In the genomic region with DNA sequence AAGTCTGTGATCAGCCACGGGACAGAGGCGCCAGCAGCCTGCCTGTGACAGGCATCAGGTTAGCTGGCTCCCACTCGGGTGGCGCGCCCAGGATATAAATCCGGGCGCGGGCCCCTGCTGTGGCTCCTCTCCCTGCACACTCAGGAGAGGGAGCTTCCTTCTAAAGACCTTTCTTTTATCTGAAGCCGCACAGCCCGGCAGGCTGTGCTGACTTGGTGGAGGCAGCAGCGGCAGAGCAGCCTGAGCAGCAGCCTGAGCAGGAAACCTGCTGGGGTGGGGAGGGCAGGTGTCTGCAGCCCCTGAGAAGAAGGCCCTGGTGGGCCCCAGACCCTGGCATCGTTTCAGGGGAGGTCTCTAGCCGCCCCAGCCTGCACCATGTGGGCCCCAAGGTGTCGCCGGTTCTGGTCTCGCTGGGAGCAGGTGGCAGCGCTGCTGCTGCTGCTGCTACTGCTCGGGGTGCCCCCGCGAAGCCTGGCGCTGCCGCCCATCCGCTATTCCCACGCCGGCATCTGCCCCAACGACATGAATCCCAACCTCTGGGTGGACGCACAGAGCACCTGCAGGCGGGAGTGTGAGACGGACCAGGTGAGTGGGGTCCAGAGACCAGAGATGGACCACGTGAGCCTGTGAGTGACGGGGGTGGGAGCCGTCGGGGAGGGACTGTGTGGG, we compare ENCODE assay signal across 9 cellular contexts. TPM values are rescaled to one million over a fixed set of nuclear protein-coding genes. Genes with fewer than 3 reads are reported as not detected.
DNase-seq lines count a peak whose midpoint lies in the region; ATAC-seq and TF ChIP-seq lines count a peak whose summit lies in the region.
"Had no signal": no experiment of that assay in that cellular context is flagged by ENCODE, and none has a peak within 500 bp of the region (broad histone marks: within the 10 kb centered on the region; RNA-seq: fewer than 3 reads in every experiment).

A gene with protein sequence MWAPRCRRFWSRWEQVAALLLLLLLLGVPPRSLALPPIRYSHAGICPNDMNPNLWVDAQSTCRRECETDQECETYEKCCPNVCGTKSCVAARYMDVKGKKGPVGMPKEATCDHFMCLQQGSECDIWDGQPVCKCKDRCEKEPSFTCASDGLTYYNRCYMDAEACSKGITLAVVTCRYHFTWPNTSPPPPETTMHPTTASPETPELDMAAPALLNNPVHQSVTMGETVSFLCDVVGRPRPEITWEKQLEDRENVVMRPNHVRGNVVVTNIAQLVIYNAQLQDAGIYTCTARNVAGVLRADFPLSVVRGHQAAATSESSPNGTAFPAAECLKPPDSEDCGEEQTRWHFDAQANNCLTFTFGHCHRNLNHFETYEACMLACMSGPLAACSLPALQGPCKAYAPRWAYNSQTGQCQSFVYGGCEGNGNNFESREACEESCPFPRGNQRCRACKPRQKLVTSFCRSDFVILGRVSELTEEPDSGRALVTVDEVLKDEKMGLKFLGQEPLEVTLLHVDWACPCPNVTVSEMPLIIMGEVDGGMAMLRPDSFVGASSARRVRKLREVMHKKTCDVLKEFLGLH (plus strand): TSS at position 24 of the 669 bp plus-strand sequence. CDS start 352 bp downstream, at position 376.

- 63 to 69% methylated on average over 33 of the region's 33 CpGs for WGBS in heart right ventricle, 2 donors
- WGBS in esophagus squamous epithelium, 2 donors = 44 to 58% methylated on average over 11 to 13 of the region's 33 CpGs
- WGBS in neuronal stem cell (ENCODE audit: extremely low coverage in 2 of 2, insufficient read length in 2 of 2, insufficient replicate concordance in 1 of 2), 2 donors = no CpG with 5 or more reads among the region's 33 CpGs

- intact Hi-C loops in heart right ventricle (cut with DNase I) = no loop called here
- intact Hi-C loops in cardiac septum (cut with DNase I) = no loop called here
- intact Hi-C loops in esophagus squamous epithelium (cut with DNase I) = no loop called here

- TF ChIP-seq CTCF in heart right ventricle (IDR thresholded peaks at IDR 0.05) = no peak
- TF ChIP-seq CTCF in esophagus squamous epithelium (IDR thresholded peaks at IDR 0.05) = no peak

- peak within 1 kb of the TSS; percentile 6 for H2BK120ac ChIP-seq in neuronal stem cell (ENCODE audit: low read depth, low read length)

- peak within 1 kb of the TSS; percentile 84 for H2BK15ac ChIP-seq in neuronal stem cell (ENCODE audit: low read length)

- no peak within 1 kb of the TSS for H3K27ac ChIP-seq in heart right ventricle
- H3K27ac ChIP-seq in esophagus squamous epithelium = no peak within 1 kb of the TSS
- no peak within 1 kb of the TSS for H3K27ac ChIP-seq in neuronal stem cell (replicated peaks; ENCODE audit: low read length)
- H3K27ac ChIP-seq: BLaER1 had no signal

- H4K91ac ChIP-seq in neuronal stem cell (ENCODE audit: low read depth, low read length, poor library complexity) = no peak within 1 kb of the TSS

- peak within 1 kb of the TSS; percentile 22 for H3K23ac ChIP-seq in neuronal stem cell (ENCODE audit: low read depth, low read length, poor library complexity)

- H3K36me3 ChIP-seq in heart right ventricle (no peaks in the 10 kb centered on the region), esophagus squamous epithelium (no peaks in the 10 kb centered on the region), neuronal stem cell (replicated peaks in 1 of 2; ENCODE audit: control insufficient read depth in 2 of 2, insufficient read depth in 2 of 2, low read length in 2 of 2) (no peaks in the 10 kb centered on the region)
- H3K36me3 ChIP-seq: BLaER1 had no signal

- peak within 1 kb of the TSS; percentile 73 for H2AK5ac ChIP-seq in neuronal stem cell (ENCODE audit: low read depth, low read length)

- no peak within 1 kb of the TSS for H4K8ac ChIP-seq in neuronal stem cell (ENCODE audit: low read depth, low read length)

- peak within 1 kb of the TSS; percentile 73 for H2AFZ ChIP-seq in neuronal stem cell (ENCODE audit: low read length)

- H3K4me3 ChIP-seq in heart right ventricle (peak within 1 kb of the TSS in 9 of 10 donors; percentile 4 to 49 (median 35)), esophagus squamous epithelium (peak within 1 kb of the TSS in 3 of 4 donors; percentile 9 to 45 (median 22)), neuronal stem cell (ENCODE audit: low read length in 2 of 2) (peak within 1 kb of the TSS in 1 of 2 donors; percentile 3)
- H3K4me3 ChIP-seq: BLaER1 had no signal

- peak in 4 of 8 donors; percentile 2 to 26 (median 17) for ATAC-seq in heart right ventricle
- ATAC-seq in HG03108 (IDR thresholded peaks at IDR 0.05; ENCODE audit: unreplicated experiment) = no peak

- no peak within 1 kb of the TSS for H3K4ac ChIP-seq in neuronal stem cell (ENCODE audit: low read length)

- peaks cover 0 to 14% (median 7%) of the 10 kb centered on the region in 7 donors for H3K27me3 ChIP-seq in heart right ventricle
- H3K27me3 ChIP-seq in esophagus squamous epithelium = peaks cover 0 to 24% (median 0%) of the 10 kb centered on the region in 4 donors
- peaks cover 0 to 72% (median 4%) of the 10 kb centered on the region in 3 experiments for H3K27me3 ChIP-seq in neuronal stem cell (ENCODE audit: control insufficient read depth in 3 of 3, insufficient read depth in 3 of 3, low read depth in 1 of 3, low read length in 3 of 3)
- H3K27me3 ChIP-seq: BLaER1 had no signal

- peak within 1 kb of the TSS; percentile 87 for H3K18ac ChIP-seq in neuronal stem cell (ENCODE audit: low read length)

- no peak for DNase-seq in heart right ventricle
- no peak for DNase-seq in cardiac septum (ENCODE audit: low spot score)
- no peak for DNase-seq in esophagus squamous epithelium (lab: John Stamatoyannopoulos, UW)
- DNase-seq in neuronal stem cell (ENCODE audit: low spot score) = no peak
- DNase-seq in erythroblast (lab: John Stamatoyannopoulos, UW) = no peak
- no peak for DNase-seq in COR-L47 (lab: John Stamatoyannopoulos, UW)
- DNase-seq in NCI-H187 treated with DMSO at 0.1 percent for 48 hours (lab: John Stamatoyannopoulos, UW) = no peak

- H3K4me1 ChIP-seq in heart right ventricle (peaks cover 0 to 39% (median 6%) of the 10 kb centered on the region in 9 donors), esophagus squamous epithelium (peaks cover 0 to 29% (median 0%) of the 10 kb centered on the region in 3 donors), neuronal stem cell (ENCODE audit: control insufficient read depth in 2 of 2, insufficient read depth in 1 of 2, low read depth in 1 of 2, low read length in 2 of 2) (peaks cover 31 to 33% of the 10 kb centered on the region in 2 donors)

- H3K4me2 ChIP-seq in neuronal stem cell (ENCODE audit: insufficient read depth, low read length, poor library complexity, severe bottlenecking) = no peak within 1 kb of the TSS
- H3K4me2 ChIP-seq: BLaER1 had no signal

- H2BK5ac ChIP-seq in neuronal stem cell (ENCODE audit: low read length) = no peak within 1 kb of the TSS

- H3K9ac ChIP-seq in neuronal stem cell (ENCODE audit: low read depth, low read length, poor library complexity) = peak within 1 kb of the TSS; percentile 53
- H3K9ac ChIP-seq: BLaER1 had no signal

- H2BK12ac ChIP-seq in neuronal stem cell (ENCODE audit: low read length) = no peak within 1 kb of the TSS

- H3K9me3 ChIP-seq in heart right ventricle = no peaks in the 10 kb centered on the region
- no peaks in the 10 kb centered on the region for H3K9me3 ChIP-seq in esophagus squamous epithelium
- no peaks in the 10 kb centered on the region for H3K9me3 ChIP-seq in neuronal stem cell (replicated peaks in 1 of 2; ENCODE audit: control insufficient read depth in 2 of 2, insufficient read depth in 1 of 2, low read depth in 1 of 2, low read length in 2 of 2)
- H3K9me3 ChIP-seq: BLaER1 had no signal

- H3K79me1 ChIP-seq in neuronal stem cell (ENCODE audit: low read depth, low read length) = no peaks in the 10 kb centered on the region

- no peak for TF ChIP-seq POLR2A in esophagus squamous epithelium (IDR thresholded peaks at IDR 0.05)
- TF ChIP-seq POLR2A in erythroblast (IDR thresholded peaks at IDR 0.05; ENCODE audit: low read length) = no peak

- no peak within 1 kb of the TSS for H3K14ac ChIP-seq in neuronal stem cell (ENCODE audit: low read length)

RNA-seq across cellular contexts. Expression of the gene that starts here (rescaled TPM):
- total RNA-seq in heart right ventricle = 1 to 10 TPM in 2 of 10 donors, under 1 TPM in 8; 0.22 to 1.7 (median 0.54) TPM
- under 1 TPM; 0.10 to 0.51 TPM for polyA plus RNA-seq in heart right ventricle
- 0.19 TPM for total RNA-seq in cardiac septum
- under 1 TPM in 1 of 4 donors, not detected in 3; 0.08 TPM for total RNA-seq in esophagus squamous epithelium
- polyA plus RNA-seq in neuronal stem cell (2013, experiment 1 of 2) = 0.03 TPM
- 0.01 TPM for polyA plus RNA-seq in neuronal stem cell (2013, experiment 2 of 2)
